Comparison of ENCODE assay signal across 1 cellular context in genomic region chr11:102151784-102152525, GRCh38.
TF ChIP-seq lines count a peak whose summit lies in the region.

No MANE protein-coding gene starts in this region.

TF ChIP-seq in GM23338, 12 proteins besides CTCF, POLR2A, EP300 and RAD21 (continued from another document):
- no peak for TF ChIP-seq ZNF462 (CRISPR knock-in tag; IDR thresholded peaks at IDR 0.05)
- no peak for TF ChIP-seq ETS1 (IDR thresholded peaks at IDR 0.05)
- no peak for TF ChIP-seq REST (IDR thresholded peaks at IDR 0.05; ENCODE audit: unreplicated experiment)
- no peak for TF ChIP-seq POLR2AphosphoS5 (IDR thresholded peaks at IDR 0.05; ENCODE audit: low read depth)
